In the genomic region with DNA sequence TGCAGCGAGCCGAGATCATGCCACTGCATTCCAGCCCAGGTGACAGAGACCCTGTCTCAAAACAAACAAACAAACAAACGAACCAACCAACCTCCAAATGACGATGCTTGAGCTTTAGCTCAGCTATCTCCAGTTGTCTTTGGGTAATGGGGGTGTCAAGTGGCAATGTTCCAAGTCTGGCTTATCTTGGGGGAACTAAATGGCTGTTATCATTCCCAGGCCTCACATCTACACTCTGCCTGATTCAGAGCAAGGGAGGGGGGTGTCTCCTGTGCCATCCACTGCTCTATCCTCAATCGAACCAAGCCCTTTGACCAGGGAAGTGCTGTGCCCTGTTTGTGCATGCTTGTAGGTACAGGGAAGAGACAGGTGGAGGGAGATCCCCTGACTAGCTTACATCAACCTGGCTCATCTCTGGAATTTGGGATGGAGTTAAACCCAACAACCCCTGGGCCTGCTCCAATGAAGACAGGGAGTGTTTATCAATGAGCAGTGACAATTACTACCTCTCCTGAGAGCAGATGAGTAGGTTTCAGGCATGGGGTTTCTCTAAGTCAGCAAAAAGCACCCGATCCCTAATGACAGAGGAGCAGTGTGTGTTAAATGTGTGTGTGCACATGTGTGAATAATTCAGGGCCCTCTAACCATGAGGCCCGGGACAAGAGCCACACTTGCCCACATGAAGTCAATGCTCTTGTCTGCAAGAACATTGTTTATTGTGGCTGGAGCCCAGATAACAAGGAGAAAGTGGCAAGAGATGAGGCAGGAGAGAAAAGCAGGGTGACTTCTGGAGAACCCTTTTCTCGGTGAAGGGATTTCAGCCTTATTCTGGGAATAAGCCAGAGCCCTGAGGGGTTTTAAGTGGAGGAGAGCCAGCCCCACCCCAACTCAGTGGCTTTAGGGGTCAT, we compare ENCODE assay signal across 1 cellular context.
TF ChIP-seq lines count a peak whose summit lies in the region.

No MANE protein-coding gene starts in this region.

TF ChIP-seq in K562, 482 proteins besides CTCF, POLR2A, EP300 and RAD21 (continued from another document and continues in another):
- TF ChIP-seq, protein P1, sequence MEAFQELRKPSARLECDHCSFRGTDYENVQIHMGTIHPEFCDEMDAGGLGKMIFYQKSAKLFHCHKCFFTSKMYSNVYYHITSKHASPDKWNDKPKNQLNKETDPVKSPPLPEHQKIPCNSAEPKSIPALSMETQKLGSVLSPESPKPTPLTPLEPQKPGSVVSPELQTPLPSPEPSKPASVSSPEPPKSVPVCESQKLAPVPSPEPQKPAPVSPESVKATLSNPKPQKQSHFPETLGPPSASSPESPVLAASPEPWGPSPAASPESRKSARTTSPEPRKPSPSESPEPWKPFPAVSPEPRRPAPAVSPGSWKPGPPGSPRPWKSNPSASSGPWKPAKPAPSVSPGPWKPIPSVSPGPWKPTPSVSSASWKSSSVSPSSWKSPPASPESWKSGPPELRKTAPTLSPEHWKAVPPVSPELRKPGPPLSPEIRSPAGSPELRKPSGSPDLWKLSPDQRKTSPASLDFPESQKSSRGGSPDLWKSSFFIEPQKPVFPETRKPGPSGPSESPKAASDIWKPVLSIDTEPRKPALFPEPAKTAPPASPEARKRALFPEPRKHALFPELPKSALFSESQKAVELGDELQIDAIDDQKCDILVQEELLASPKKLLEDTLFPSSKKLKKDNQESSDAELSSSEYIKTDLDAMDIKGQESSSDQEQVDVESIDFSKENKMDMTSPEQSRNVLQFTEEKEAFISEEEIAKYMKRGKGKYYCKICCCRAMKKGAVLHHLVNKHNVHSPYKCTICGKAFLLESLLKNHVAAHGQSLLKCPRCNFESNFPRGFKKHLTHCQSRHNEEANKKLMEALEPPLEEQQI (IDR thresholded peaks at IDR 0.05) = no peak
- TF ChIP-seq KHSRP (IDR thresholded peaks at IDR 0.05) (no peak), ZC3H11A (IDR thresholded peaks at IDR 0.05; ENCODE audit: low read depth, low read length) (no peak), MTA3 (IDR thresholded peaks at IDR 0.05; ENCODE audit: borderline replicate concordance) (peak; percentile 31; the same call in 1 of the 2 replicates), NFIC (IDR thresholded peaks at IDR 0.05) (peak; percentile 96), CHD1 (IDR thresholded peaks at IDR 0.05; ENCODE audit: low read length) (no peak), POLR2AphosphoS2 (IDR thresholded peaks at IDR 0.05; ENCODE audit: low read length) (no peak), NRF1 (conservative IDR thresholded peaks at IDR 0.05 in 1 of 2, IDR thresholded peaks at IDR 0.05 in 1 of 2) (no peak), SMARCA4 (IDR thresholded peaks at IDR 0.05) (peak; percentile 71), ZNF124 (CRISPR knock-in tag; IDR thresholded peaks at IDR 0.05) (no peak), NELFE (IDR thresholded peaks at IDR 0.05; ENCODE audit: insufficient read depth, insufficient read length) (no peak), CC2D1A (IDR thresholded peaks at IDR 0.05) (peak; percentile 39; the same call in 1 of the 2 replicates), PYGO2 (tag; IDR thresholded peaks at IDR 0.05) (no peak), ZNF707 (CRISPR knock-in tag; conservative IDR thresholded peaks at IDR 0.05) (no peak), ZNF217 (CRISPR knock-in tag; IDR thresholded peaks at IDR 0.05) (no peak), BMI1 (IDR thresholded peaks at IDR 0.05; ENCODE audit: low read length) (no peak), NONO (IDR thresholded peaks at IDR 0.05; ENCODE audit: low read depth in 2 of 2, low read length in 1 of 2) (no peak), EZH2 (IDR thresholded peaks at IDR 0.05; ENCODE audit: borderline replicate concordance, low read depth, low read length) (no peak), NUFIP1 (IDR thresholded peaks at IDR 0.05; ENCODE audit: partially characterized antibody) (no peak), MECOM (CRISPR knock-in tag; IDR thresholded peaks at IDR 0.05) (peak; percentile 7; the same call in 1 of the 2 replicates), TAF1 (IDR thresholded peaks at IDR 0.05; ENCODE audit: control insufficient read depth, extremely low read depth, insufficient read depth, low read length, severe bottlenecking) (no peak), PPARD (CRISPR knock-in tag; IDR thresholded peaks at IDR 0.05) (no peak), ATF1 (CRISPR knock-in tag; IDR thresholded peaks at IDR 0.05) (no peak), ATF1 (tag; IDR thresholded peaks at IDR 0.05) (no peak), DMBX1 (CRISPR knock-in tag; IDR thresholded peaks at IDR 0.05; ENCODE audit: borderline replicate concordance) (no peak), GATA2 (CRISPR knock-in tag; IDR thresholded peaks at IDR 0.05) (no peak)
- TF ChIP-seq, protein P2, sequence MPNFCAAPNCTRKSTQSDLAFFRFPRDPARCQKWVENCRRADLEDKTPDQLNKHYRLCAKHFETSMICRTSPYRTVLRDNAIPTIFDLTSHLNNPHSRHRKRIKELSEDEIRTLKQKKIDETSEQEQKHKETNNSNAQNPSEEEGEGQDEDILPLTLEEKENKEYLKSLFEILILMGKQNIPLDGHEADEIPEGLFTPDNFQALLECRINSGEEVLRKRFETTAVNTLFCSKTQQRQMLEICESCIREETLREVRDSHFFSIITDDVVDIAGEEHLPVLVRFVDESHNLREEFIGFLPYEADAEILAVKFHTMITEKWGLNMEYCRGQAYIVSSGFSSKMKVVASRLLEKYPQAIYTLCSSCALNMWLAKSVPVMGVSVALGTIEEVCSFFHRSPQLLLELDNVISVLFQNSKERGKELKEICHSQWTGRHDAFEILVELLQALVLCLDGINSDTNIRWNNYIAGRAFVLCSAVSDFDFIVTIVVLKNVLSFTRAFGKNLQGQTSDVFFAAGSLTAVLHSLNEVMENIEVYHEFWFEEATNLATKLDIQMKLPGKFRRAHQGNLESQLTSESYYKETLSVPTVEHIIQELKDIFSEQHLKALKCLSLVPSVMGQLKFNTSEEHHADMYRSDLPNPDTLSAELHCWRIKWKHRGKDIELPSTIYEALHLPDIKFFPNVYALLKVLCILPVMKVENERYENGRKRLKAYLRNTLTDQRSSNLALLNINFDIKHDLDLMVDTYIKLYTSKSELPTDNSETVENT (CRISPR knock-in tag; IDR thresholded peaks at IDR 0.05) = no peak
- TF ChIP-seq, protein P3, sequence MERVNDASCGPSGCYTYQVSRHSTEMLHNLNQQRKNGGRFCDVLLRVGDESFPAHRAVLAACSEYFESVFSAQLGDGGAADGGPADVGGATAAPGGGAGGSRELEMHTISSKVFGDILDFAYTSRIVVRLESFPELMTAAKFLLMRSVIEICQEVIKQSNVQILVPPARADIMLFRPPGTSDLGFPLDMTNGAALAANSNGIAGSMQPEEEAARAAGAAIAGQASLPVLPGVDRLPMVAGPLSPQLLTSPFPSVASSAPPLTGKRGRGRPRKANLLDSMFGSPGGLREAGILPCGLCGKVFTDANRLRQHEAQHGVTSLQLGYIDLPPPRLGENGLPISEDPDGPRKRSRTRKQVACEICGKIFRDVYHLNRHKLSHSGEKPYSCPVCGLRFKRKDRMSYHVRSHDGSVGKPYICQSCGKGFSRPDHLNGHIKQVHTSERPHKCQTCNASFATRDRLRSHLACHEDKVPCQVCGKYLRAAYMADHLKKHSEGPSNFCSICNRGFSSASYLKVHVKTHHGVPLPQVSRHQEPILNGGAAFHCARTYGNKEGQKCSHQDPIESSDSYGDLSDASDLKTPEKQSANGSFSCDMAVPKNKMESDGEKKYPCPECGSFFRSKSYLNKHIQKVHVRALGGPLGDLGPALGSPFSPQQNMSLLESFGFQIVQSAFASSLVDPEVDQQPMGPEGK (CRISPR knock-in tag; IDR thresholded peaks at IDR 0.05; ENCODE audit: borderline replicate concordance) = no peak
- TF ChIP-seq, protein P4, sequence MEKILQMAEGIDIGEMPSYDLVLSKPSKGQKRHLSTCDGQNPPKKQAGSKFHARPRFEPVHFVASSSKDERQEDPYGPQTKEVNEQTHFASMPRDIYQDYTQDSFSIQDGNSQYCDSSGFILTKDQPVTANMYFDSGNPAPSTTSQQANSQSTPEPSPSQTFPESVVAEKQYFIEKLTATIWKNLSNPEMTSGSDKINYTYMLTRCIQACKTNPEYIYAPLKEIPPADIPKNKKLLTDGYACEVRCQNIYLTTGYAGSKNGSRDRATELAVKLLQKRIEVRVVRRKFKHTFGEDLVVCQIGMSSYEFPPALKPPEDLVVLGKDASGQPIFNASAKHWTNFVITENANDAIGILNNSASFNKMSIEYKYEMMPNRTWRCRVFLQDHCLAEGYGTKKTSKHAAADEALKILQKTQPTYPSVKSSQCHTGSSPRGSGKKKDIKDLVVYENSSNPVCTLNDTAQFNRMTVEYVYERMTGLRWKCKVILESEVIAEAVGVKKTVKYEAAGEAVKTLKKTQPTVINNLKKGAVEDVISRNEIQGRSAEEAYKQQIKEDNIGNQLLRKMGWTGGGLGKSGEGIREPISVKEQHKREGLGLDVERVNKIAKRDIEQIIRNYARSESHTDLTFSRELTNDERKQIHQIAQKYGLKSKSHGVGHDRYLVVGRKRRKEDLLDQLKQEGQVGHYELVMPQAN (IDR thresholded peaks at IDR 0.05; ENCODE audit: borderline replicate concordance) = 0 out of 2 replicates have a peak, but pooled peaks have one; percentile 18
- TF ChIP-seq, protein P5, sequence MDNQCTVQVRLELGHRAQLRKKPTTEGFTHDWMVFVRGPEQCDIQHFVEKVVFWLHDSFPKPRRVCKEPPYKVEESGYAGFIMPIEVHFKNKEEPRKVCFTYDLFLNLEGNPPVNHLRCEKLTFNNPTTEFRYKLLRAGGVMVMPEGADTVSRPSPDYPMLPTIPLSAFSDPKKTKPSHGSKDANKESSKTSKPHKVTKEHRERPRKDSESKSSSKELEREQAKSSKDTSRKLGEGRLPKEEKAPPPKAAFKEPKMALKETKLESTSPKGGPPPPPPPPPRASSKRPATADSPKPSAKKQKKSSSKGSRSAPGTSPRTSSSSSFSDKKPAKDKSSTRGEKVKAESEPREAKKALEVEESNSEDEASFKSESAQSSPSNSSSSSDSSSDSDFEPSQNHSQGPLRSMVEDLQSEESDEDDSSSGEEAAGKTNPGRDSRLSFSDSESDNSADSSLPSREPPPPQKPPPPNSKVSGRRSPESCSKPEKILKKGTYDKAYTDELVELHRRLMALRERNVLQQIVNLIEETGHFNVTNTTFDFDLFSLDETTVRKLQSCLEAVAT (IDR thresholded peaks at IDR 0.05) = no peak
- TF ChIP-seq, protein P6, sequence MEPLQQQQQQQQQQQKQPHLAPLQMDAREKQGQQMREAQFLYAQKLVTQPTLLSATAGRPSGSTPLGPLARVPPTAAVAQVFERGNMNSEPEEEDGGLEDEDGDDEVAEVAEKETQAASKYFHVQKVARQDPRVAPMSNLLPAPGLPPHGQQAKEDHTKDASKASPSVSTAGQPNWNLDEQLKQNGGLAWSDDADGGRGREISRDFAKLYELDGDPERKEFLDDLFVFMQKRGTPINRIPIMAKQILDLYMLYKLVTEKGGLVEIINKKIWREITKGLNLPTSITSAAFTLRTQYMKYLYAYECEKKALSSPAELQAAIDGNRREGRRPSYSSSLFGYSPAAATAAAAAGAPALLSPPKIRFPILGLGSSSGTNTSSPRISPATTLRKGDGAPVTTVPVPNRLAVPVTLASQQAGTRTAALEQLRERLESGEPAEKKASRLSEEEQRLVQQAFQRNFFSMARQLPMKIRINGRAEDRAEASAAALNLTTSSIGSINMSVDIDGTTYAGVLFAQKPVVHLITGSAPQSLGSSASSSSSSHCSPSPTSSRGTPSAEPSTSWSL (CRISPR knock-in tag; IDR thresholded peaks at IDR 0.05; ENCODE audit: borderline replicate concordance) = no peak
- TF ChIP-seq, protein P7, sequence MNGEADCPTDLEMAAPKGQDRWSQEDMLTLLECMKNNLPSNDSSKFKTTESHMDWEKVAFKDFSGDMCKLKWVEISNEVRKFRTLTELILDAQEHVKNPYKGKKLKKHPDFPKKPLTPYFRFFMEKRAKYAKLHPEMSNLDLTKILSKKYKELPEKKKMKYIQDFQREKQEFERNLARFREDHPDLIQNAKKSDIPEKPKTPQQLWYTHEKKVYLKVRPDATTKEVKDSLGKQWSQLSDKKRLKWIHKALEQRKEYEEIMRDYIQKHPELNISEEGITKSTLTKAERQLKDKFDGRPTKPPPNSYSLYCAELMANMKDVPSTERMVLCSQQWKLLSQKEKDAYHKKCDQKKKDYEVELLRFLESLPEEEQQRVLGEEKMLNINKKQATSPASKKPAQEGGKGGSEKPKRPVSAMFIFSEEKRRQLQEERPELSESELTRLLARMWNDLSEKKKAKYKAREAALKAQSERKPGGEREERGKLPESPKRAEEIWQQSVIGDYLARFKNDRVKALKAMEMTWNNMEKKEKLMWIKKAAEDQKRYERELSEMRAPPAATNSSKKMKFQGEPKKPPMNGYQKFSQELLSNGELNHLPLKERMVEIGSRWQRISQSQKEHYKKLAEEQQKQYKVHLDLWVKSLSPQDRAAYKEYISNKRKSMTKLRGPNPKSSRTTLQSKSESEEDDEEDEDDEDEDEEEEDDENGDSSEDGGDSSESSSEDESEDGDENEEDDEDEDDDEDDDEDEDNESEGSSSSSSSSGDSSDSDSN (IDR thresholded peaks at IDR 0.05; ENCODE audit: borderline replicate concordance in 1 of 2, low read depth in 2 of 2, low read length in 2 of 2) = no peak
